Comparison of ENCODE assay signal across 11 cellular contexts in genomic region chr18:12121175-12122095, GRCh38. TPM values are rescaled to one million over a fixed set of nuclear protein-coding genes. Genes with fewer than 3 reads are reported as not detected.
DNase-seq lines count a peak whose midpoint lies in the region; ATAC-seq and TF ChIP-seq lines count a peak whose summit lies in the region.
"Had no signal": no experiment of that assay in that cellular context is flagged by ENCODE, and none has a peak within 500 bp of the region (broad histone marks: within the 10 kb centered on the region; RNA-seq: fewer than 3 reads in every experiment).

No MANE protein-coding gene starts in this region.

- no peaks in the 10 kb centered on the region for H3K36me3 Mint-ChIP-seq in MCF 10A (ENCODE audit: insufficient read depth, unreplicated experiment)
- H3K36me3 Mint-ChIP-seq: activated CD8-positive, alpha-beta memory T cell treated with anti-CD3 and anti-CD28 coated beads, Interleukin-2, amount 10 ng/mL, durations not matched to agents 7 days and 5 days had no signal

- H4K20me1 ChIP-seq in PC-9 (ENCODE audit: insufficient read depth) (no peaks in the 10 kb centered on the region), smooth muscle cell (ENCODE audit: low read depth) (no peaks in the 10 kb centered on the region)
- H4K20me1 ChIP-seq: BLaER1 treated with 17β-estradiol and CSF1 and Interleukin-3, amounts not matched to agents 10 nM and 100 nM had no signal

- H3K4me2 ChIP-seq in PC-9 (no peak overlapping the region), smooth muscle cell (peak overlapping the region; percentile 49)
- H3K4me2 ChIP-seq: BLaER1 treated with 17β-estradiol and CSF1 and Interleukin-3, amounts not matched to agents 10 nM and 100 nM had no signal

- peaks cover 19% of the 10 kb centered on the region for H3K27me3 Mint-ChIP-seq in MCF 10A (ENCODE audit: insufficient read depth, unreplicated experiment)

- H3K9me3 Mint-ChIP-seq in MCF 10A (ENCODE audit: unreplicated experiment) = no peaks in the 10 kb centered on the region

- POLR2A ChIA-PET in MCF 10A (lab: Yijun Ruan, JAX) = no interaction called here
- POLR2A ChIA-PET in PC-9 (lab: Charles Lee; ENCODE audit: unreplicated experiment) = no interaction called here

- H3F3A ChIP-seq in PC-9 (ENCODE audit: insufficient read depth, low read depth) (no peaks in the 10 kb centered on the region), smooth muscle cell (ENCODE audit: low read depth) (no peaks in the 10 kb centered on the region)

- H3K27ac Mint-ChIP-seq in MCF 10A (ENCODE audit: low read depth, unreplicated experiment) = no peak overlapping the region
- H3K27ac Mint-ChIP-seq: activated CD8-positive, alpha-beta memory T cell treated with anti-CD3 and anti-CD28 coated beads, Interleukin-2, amount 10 ng/mL, durations not matched to agents 7 days and 5 days had no signal

- whole genome bisulfite sequencing in smooth muscle cell (ENCODE audit: low lambda C conversion rate) = 58% methylated on average over 16 of the region's 16 CpGs
- 61 to 67% methylated on average over 16 of the region's 16 CpGs for WGBS in esophagus squamous epithelium, 2 donors

- intact Hi-C loops in MCF 10A (cut with micrococcal nuclease) (no loop called here), breast epithelium (cut with DNase I; ENCODE audit: low total_unique reads) (no loop called here), PC-9 (cut with micrococcal nuclease; ENCODE audit: unreplicated experiment) (no loop called here), esophagus squamous epithelium (cut with DNase I) (no loop called here)

- H2AFZ ChIP-seq in PC-9 (no peak overlapping the region), smooth muscle cell (ENCODE audit: low read depth) (peak overlapping the region; percentile 76)

- no peak for ATAC-seq in GM18858 (IDR thresholded peaks at IDR 0.05; ENCODE audit: unreplicated experiment)
- ATAC-seq: activated CD8-positive, alpha-beta memory T cell treated with anti-CD3 and anti-CD28 coated beads, Interleukin-2, amount 10 ng/mL, durations not matched to agents 7 days and 5 days had no signal

- H3K9me2 ChIP-seq in PC-9 (ENCODE audit: insufficient read depth) = 0 out of 2 replicates have a peak, but pooled peaks cover 3% of the 10 kb centered on the region

- H3K27me3 ChIP-seq in breast epithelium (no peaks in the 10 kb centered on the region), PC-9 (ENCODE audit: insufficient read depth, low read depth) (no peaks in the 10 kb centered on the region), smooth muscle cell (ENCODE audit: low read depth) (no peaks in the 10 kb centered on the region), esophagus squamous epithelium (peaks cover 0 to 11% (median 0%) of the 10 kb centered on the region in 4 donors)
- H3K27me3 ChIP-seq: BLaER1 treated with 17β-estradiol and CSF1 and Interleukin-3, amounts not matched to agents 10 nM and 100 nM had no signal

- H3K79me2 ChIP-seq in PC-9 (ENCODE audit: low read depth) (no peaks in the 10 kb centered on the region), smooth muscle cell (ENCODE audit: low read depth) (no peaks in the 10 kb centered on the region)

- H3K27ac ChIP-seq in breast epithelium = no peak overlapping the region
- no peak overlapping the region for H3K27ac ChIP-seq in PC-9
- no peak overlapping the region for H3K27ac ChIP-seq in smooth muscle cell (ENCODE audit: low read depth)
- H3K27ac ChIP-seq in esophagus squamous epithelium = no peak overlapping the region
- H3K27ac ChIP-seq: BLaER1 treated with 17β-estradiol and CSF1 and Interleukin-3, amounts not matched to agents 10 nM and 100 nM had no signal

- H3K36me3 ChIP-seq in breast epithelium (no peaks in the 10 kb centered on the region), PC-9 (ENCODE audit: low read depth) (no peaks in the 10 kb centered on the region), smooth muscle cell (ENCODE audit: low read depth) (no peaks in the 10 kb centered on the region), esophagus squamous epithelium (no peaks in the 10 kb centered on the region)
- H3K36me3 ChIP-seq: BLaER1 treated with 17β-estradiol and CSF1 and Interleukin-3, amounts not matched to agents 10 nM and 100 nM had no signal

- DNase-seq in MCF 10A (ENCODE audit: unreplicated experiment) = peak; percentile 20
- DNase-seq in breast epithelium (ENCODE audit: low spot score in 2 of 2) = no peak
- no peak for DNase-seq in PC-9
- peak; percentile 8 for DNase-seq in fibroblast of pulmonary artery (ENCODE audit: low read depth)
- no peak for DNase-seq in smooth muscle cell (lab: John Stamatoyannopoulos, UW; ENCODE audit: unreplicated experiment)
- no peak for DNase-seq in esophagus squamous epithelium (lab: John Stamatoyannopoulos, UW)
- DNase-seq in stimulated activated CD4-positive, alpha-beta T cell treated with anti-CD3 and anti-CD28 coated beads, Interleukin-1b, Interleukin-23, amount 100 ng/mL, for 48 hours = no peak
- DNase-seq: activated CD8-positive, alpha-beta memory T cell treated with anti-CD3 and anti-CD28 coated beads, Interleukin-2, amount 10 ng/mL, durations not matched to agents 7 days and 5 days; effector CD8-positive, alpha-beta T cell had no signal

- H3K4me1 Mint-ChIP-seq in MCF 10A (ENCODE audit: insufficient read depth, unreplicated experiment) = no peaks in the 10 kb centered on the region

- no peaks in the 10 kb centered on the region for H3K9me3 ChIP-seq in breast epithelium
- no peaks in the 10 kb centered on the region for H3K9me3 ChIP-seq in PC-9 (ENCODE audit: insufficient read depth, low read depth)
- H3K9me3 ChIP-seq in smooth muscle cell (replicated peaks; ENCODE audit: low read depth) = no peaks in the 10 kb centered on the region
- no peaks in the 10 kb centered on the region for H3K9me3 ChIP-seq in esophagus squamous epithelium
- H3K9me3 ChIP-seq: BLaER1 treated with 17β-estradiol and CSF1 and Interleukin-3, amounts not matched to agents 10 nM and 100 nM had no signal

- H3K9ac ChIP-seq in smooth muscle cell (ENCODE audit: low read depth) = no peak overlapping the region
- H3K9ac ChIP-seq: BLaER1 treated with 17β-estradiol and CSF1 and Interleukin-3, amounts not matched to agents 10 nM and 100 nM had no signal

- TF ChIP-seq POLR2A in breast epithelium (IDR thresholded peaks at IDR 0.05) (no peak), esophagus squamous epithelium (IDR thresholded peaks at IDR 0.05) (no peak)

- no peak overlapping the region for H3K4me3 Mint-ChIP-seq in MCF 10A (ENCODE audit: unreplicated experiment)
- H3K4me3 Mint-ChIP-seq: activated CD8-positive, alpha-beta memory T cell treated with anti-CD3 and anti-CD28 coated beads, Interleukin-2, amount 10 ng/mL, durations not matched to agents 7 days and 5 days had no signal

- TF ChIP-seq CTCF in MCF 10A (IDR thresholded peaks at IDR 0.05; ENCODE audit: unreplicated experiment) (peak; percentile 32), breast epithelium (IDR thresholded peaks at IDR 0.05) (no peak), PC-9 (conservative IDR thresholded peaks at IDR 0.05) (peak; percentile 49), fibroblast of pulmonary artery (IDR thresholded peaks at IDR 0.05; ENCODE audit: low read length, missing control alignments) (peak; percentile 38), smooth muscle cell (IDR thresholded peaks at IDR 0.05; ENCODE audit: borderline replicate concordance, insufficient read depth, poor library complexity, severe bottlenecking) (peak; percentile 31), esophagus squamous epithelium (IDR thresholded peaks at IDR 0.05) (no peak)

- BruUV-seq in MCF 10A (replicated peaks; lab: Mats Ljungman, UMichigan) (no TSS peak), PC-9 (replicated peaks; lab: Mats Ljungman, UMichigan) (no TSS peak)

- H3K4me3 ChIP-seq in breast epithelium (no peak overlapping the region), PC-9 (no peak overlapping the region), fibroblast of pulmonary artery (replicated peaks; ENCODE audit: low read depth, low read length) (no peak overlapping the region), smooth muscle cell (no peak overlapping the region), esophagus squamous epithelium (no peak overlapping the region)
- H3K4me3 ChIP-seq: BLaER1 treated with 17β-estradiol and CSF1 and Interleukin-3, amounts not matched to agents 10 nM and 100 nM had no signal

- CTCF ChIA-PET in MCF 10A (lab: Yijun Ruan, JAX) = interaction anchor here (0.5 to 2.3 kb wide), 4 partner anchors 30 to 194 kb away, joined by 3 to 9 read pairs (median 4); no protein-coding TSS in a partner anchor
- CTCF ChIA-PET in PC-9 (lab: Charles Lee) = interaction anchor here (0.7 kb wide), 2 partner anchors 141 to 256 kb away, joined by 3 read pairs; partner anchors contain the start of gene AFG3L2

- H3K4me1 ChIP-seq in breast epithelium (no peaks in the 10 kb centered on the region), PC-9 (replicated peaks; ENCODE audit: insufficient read depth) (no peaks in the 10 kb centered on the region), smooth muscle cell (ENCODE audit: low read depth) (no peaks in the 10 kb centered on the region), esophagus squamous epithelium (no peaks in the 10 kb centered on the region)

RNA-seq across cellular contexts. Expression of gene ANKRD62, which starts 27.8 kb away (rescaled TPM):
- total RNA-seq in MCF 10A (2022) (not detected in 2 replicates), breast epithelium (not detected), PC-9 (2021) (0.20 TPM in 1 of 2 replicates, not detected in the other), smooth muscle cell (not detected in 2 replicates), esophagus squamous epithelium (under 1 TPM in 3 of 4 donors, not detected in 1; under 0.01 to 0.97 (median 0.27) TPM)
- not detected in 2 replicates for polyA plus RNA-seq in smooth muscle cell
- total RNA-seq: activated CD8-positive, alpha-beta memory T cell treated with anti-CD3 and anti-CD28 coated beads, Interleukin-2, amount 10 ng/mL, durations not matched to agents 7 days and 5 days had no signal

Comparison
In these comparisons a context has a peak if more than half of its experiments do, and no peak if none do; other contexts are left out.
1. DNase-seq: peak in MCF 10A (single experiment) and fibroblast of pulmonary artery (single experiment); none in breast epithelium (0 of 2), PC-9 (0 of 2), smooth muscle cell (single experiment), esophagus squamous epithelium (single experiment) and stimulated activated CD4-positive, alpha-beta T cell treated with anti-CD3 and anti-CD28 coated beads, Interleukin-1b, Interleukin-23, amount 100 ng/mL, for 48 hours (single experiment).
2. CTCF ChIP-seq: peak in MCF 10A (single experiment), PC-9 (single experiment), fibroblast of pulmonary artery (single experiment) and smooth muscle cell (single experiment); none in breast epithelium (0 of 3) and esophagus squamous epithelium (0 of 6).